In the genomic region with DNA sequence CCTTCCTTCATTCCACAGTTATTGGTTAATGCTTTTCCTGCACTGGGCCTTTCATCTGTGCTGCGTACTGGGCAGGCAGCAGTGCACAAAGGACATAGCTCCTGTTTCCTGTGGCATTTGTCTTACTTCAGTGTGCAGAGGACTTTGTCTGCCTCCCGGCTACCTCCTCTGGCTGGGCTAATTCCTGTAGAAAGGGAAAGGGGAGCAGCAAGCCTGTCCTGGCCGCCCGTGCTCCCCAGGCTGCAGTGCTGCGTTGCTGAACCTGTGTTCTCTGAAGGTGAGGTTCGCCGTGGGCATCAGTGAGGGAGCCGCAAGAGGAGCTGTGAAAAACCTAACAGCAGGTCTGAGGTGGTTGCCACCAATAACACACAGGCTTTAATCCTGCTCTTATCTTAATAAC, we compare ENCODE assay signal across 1 cellular context.
TF ChIP-seq lines count a peak whose summit lies in the region.

No MANE protein-coding gene starts in this region.

TF ChIP-seq in GM23338, 12 proteins besides CTCF, POLR2A, EP300 and RAD21:
- TF ChIP-seq, protein P1, sequence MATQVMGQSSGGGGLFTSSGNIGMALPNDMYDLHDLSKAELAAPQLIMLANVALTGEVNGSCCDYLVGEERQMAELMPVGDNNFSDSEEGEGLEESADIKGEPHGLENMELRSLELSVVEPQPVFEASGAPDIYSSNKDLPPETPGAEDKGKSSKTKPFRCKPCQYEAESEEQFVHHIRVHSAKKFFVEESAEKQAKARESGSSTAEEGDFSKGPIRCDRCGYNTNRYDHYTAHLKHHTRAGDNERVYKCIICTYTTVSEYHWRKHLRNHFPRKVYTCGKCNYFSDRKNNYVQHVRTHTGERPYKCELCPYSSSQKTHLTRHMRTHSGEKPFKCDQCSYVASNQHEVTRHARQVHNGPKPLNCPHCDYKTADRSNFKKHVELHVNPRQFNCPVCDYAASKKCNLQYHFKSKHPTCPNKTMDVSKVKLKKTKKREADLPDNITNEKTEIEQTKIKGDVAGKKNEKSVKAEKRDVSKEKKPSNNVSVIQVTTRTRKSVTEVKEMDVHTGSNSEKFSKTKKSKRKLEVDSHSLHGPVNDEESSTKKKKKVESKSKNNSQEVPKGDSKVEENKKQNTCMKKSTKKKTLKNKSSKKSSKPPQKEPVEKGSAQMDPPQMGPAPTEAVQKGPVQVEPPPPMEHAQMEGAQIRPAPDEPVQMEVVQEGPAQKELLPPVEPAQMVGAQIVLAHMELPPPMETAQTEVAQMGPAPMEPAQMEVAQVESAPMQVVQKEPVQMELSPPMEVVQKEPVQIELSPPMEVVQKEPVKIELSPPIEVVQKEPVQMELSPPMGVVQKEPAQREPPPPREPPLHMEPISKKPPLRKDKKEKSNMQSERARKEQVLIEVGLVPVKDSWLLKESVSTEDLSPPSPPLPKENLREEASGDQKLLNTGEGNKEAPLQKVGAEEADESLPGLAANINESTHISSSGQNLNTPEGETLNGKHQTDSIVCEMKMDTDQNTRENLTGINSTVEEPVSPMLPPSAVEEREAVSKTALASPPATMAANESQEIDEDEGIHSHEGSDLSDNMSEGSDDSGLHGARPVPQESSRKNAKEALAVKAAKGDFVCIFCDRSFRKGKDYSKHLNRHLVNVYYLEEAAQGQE (IDR thresholded peaks at IDR 0.05; ENCODE audit: unreplicated experiment): no peak
- TF ChIP-seq, protein P2, sequence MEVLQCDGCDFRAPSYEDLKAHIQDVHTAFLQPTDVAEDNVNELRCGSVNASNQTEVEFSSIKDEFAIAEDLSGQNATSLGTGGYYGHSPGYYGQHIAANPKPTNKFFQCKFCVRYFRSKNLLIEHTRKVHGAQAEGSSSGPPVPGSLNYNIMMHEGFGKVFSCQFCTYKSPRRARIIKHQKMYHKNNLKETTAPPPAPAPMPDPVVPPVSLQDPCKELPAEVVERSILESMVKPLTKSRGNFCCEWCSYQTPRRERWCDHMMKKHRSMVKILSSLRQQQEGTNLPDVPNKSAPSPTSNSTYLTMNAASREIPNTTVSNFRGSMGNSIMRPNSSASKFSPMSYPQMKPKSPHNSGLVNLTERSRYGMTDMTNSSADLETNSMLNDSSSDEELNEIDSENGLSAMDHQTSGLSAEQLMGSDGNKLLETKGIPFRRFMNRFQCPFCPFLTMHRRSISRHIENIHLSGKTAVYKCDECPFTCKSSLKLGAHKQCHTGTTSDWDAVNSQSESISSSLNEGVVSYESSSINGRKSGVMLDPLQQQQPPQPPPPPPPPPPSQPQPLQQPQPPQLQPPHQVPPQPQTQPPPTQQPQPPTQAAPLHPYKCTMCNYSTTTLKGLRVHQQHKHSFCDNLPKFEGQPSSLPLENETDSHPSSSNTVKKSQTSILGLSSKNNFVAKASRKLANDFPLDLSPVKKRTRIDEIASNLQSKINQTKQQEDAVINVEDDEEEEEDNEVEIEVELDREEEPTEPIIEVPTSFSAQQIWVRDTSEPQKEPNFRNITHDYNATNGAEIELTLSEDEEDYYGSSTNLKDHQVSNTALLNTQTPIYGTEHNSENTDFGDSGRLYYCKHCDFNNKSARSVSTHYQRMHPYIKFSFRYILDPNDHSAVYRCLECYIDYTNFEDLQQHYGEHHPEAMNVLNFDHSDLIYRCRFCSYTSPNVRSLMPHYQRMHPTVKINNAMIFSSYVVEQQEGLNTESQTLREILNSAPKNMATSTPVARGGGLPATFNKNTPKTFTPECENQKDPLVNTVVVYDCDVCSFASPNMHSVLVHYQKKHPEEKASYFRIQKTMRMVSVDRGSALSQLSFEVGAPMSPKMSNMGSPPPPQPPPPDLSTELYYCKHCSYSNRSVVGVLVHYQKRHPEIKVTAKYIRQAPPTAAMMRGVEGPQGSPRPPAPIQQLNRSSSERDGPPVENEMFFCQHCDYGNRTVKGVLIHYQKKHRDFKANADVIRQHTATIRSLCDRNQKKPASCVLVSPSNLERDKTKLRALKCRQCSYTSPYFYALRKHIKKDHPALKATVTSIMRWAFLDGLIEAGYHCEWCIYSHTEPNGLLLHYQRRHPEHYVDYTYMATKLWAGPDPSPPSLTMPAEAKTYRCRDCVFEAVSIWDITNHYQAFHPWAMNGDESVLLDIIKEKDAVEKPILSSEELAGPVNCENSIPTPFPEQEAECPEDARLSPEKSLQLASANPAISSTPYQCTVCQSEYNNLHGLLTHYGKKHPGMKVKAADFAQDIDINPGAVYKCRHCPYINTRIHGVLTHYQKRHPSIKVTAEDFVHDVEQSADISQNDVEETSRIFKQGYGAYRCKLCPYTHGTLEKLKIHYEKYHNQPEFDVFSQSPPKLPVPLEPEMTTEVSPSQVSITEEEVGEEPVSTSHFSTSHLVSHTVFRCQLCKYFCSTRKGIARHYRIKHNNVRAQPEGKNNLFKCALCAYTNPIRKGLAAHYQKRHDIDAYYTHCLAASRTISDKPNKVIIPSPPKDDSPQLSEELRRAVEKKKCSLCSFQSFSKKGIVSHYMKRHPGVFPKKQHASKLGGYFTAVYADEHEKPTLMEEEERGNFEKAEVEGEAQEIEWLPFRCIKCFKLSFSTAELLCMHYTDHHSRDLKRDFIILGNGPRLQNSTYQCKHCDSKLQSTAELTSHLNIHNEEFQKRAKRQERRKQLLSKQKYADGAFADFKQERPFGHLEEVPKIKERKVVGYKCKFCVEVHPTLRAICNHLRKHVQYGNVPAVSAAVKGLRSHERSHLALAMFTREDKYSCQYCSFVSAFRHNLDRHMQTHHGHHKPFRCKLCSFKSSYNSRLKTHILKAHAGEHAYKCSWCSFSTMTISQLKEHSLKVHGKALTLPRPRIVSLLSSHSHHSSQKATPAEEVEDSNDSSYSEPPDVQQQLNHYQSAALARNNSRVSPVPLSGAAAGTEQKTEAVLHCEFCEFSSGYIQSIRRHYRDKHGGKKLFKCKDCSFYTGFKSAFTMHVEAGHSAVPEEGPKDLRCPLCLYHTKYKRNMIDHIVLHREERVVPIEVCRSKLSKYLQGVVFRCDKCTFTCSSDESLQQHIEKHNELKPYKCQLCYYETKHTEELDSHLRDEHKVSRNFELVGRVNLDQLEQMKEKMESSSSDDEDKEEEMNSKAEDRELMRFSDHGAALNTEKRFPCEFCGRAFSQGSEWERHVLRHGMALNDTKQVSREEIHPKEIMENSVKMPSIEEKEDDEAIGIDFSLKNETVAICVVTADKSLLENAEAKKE (CRISPR knock-in tag; IDR thresholded peaks at IDR 0.05): no peak
- no peak for TF ChIP-seq EZH2phosphoT487 (IDR thresholded peaks at IDR 0.05; ENCODE audit: unreplicated experiment)
- no peak for TF ChIP-seq POLR2AphosphoS5 (IDR thresholded peaks at IDR 0.05; ENCODE audit: low read depth)
- TF ChIP-seq STAT1 (IDR thresholded peaks at IDR 0.05; ENCODE audit: unreplicated experiment): no peak
- TF ChIP-seq ZNF114 (CRISPR knock-in tag; IDR thresholded peaks at IDR 0.05): no peak
TF ChIP-seq in GM23338: peak in this region for 0.
